In genomic region chr16:50955311-50955710, GRCh38 we compare ENCODE assay signal across 24 cellular contexts.
"Had no signal": no experiment of that assay in that cellular context is flagged by ENCODE, and none has a peak within 500 bp of the region (broad histone marks: within the 10 kb centered on the region; RNA-seq: fewer than 3 reads in every experiment).

No MANE protein-coding gene starts in this region.

- H3K36me3 Mint-ChIP-seq: natural killer cell; stimulated activated effector memory CD8-positive, alpha-beta T cell treated with anti-CD3 and anti-CD28 coated beads, Interleukin-12 subunit alpha, Interleukin-12 subunit beta, amount 100 ng/mL, for 72 hours had no signal

- H3K4me1 Mint-ChIP-seq: natural killer cell; stimulated activated effector memory CD8-positive, alpha-beta T cell treated with anti-CD3 and anti-CD28 coated beads, Interleukin-12 subunit alpha, Interleukin-12 subunit beta, amount 100 ng/mL, for 72 hours had no signal

- H3K36me3 ChIP-seq: left lung, lower lobe of right lung, ovary, prostate gland, sigmoid colon, spleen, suprapubic skin, thoracic aorta, tibial artery, uterus had no signal

- DNase-seq: hypothalamus; islet precursor cell; left lung; lower lobe of right lung; mammary epithelial cell; mesenchymal stem cell; natural killer cell; nephron progenitor cell; ovary; retina; right cardiac atrium; sigmoid colon; small intestine; spleen; stimulated activated CD4-positive, alpha-beta T cell treated with anti-CD3 and anti-CD28 coated beads, Interleukin-4, amount 100 ng/mL, for 24 hours; stimulated activated naive CD4-positive, alpha-beta T cell; tibial artery; trophoblast cell; uterus had no signal

- H3K4me3 Mint-ChIP-seq: natural killer cell; nephron progenitor cell; stimulated activated effector memory CD8-positive, alpha-beta T cell treated with anti-CD3 and anti-CD28 coated beads, Interleukin-12 subunit alpha, Interleukin-12 subunit beta, amount 100 ng/mL, for 72 hours; stimulated activated naive CD8-positive, alpha-beta T cell treated with anti-CD3 and anti-CD28 coated beads, Interleukin-15, Interleukin-2, amounts not matched to agents 100 ng/mL and 50 ng/mL, for 24 hours had no signal

- H3K4me3 ChIP-seq: left lung, lower lobe of right lung, ovary, prostate gland, sigmoid colon, spleen, suprapubic skin, thoracic aorta, tibial artery, uterus had no signal

- H3K27ac Mint-ChIP-seq: natural killer cell; stimulated activated effector memory CD8-positive, alpha-beta T cell treated with anti-CD3 and anti-CD28 coated beads, Interleukin-12 subunit alpha, Interleukin-12 subunit beta, amount 100 ng/mL, for 72 hours; stimulated activated naive CD8-positive, alpha-beta T cell treated with anti-CD3 and anti-CD28 coated beads, Interleukin-15, Interleukin-2, amounts not matched to agents 100 ng/mL and 50 ng/mL, for 24 hours had no signal

- H3K9me3 ChIP-seq: left lung, lower lobe of right lung, ovary, prostate gland, sigmoid colon, spleen, suprapubic skin, thoracic aorta, tibial artery, uterus had no signal

- H3K9me3 Mint-ChIP-seq: natural killer cell; nephron progenitor cell; stimulated activated effector memory CD8-positive, alpha-beta T cell treated with anti-CD3 and anti-CD28 coated beads, Interleukin-12 subunit alpha, Interleukin-12 subunit beta, amount 100 ng/mL, for 72 hours; stimulated activated naive CD8-positive, alpha-beta T cell treated with anti-CD3 and anti-CD28 coated beads, Interleukin-15, Interleukin-2, amounts not matched to agents 100 ng/mL and 50 ng/mL, for 24 hours had no signal

- H3K4me1 ChIP-seq: left lung, lower lobe of right lung, prostate gland, sigmoid colon, spleen, suprapubic skin, tibial artery, uterus had no signal

- H3K27me3 ChIP-seq: ovary, sigmoid colon, suprapubic skin, uterus had no signal

- H3K27ac ChIP-seq: left lung, lower lobe of right lung, ovary, prostate gland, sigmoid colon, spleen, suprapubic skin, thoracic aorta, tibial artery, uterus had no signal
